8 cellular contexts compared by ENCODE assay signal in genomic region chr3:195543642-195544536, GRCh38. TPM values are rescaled to one million over a fixed set of nuclear protein-coding genes. Genes with fewer than 3 reads are reported as not detected.
A peak's percentile ranks its signal among the peaks of the same experiment; 100 is the strongest.
DNase-seq lines count a peak whose midpoint lies in the region; ATAC-seq and TF ChIP-seq lines count a peak whose summit lies in the region.

No MANE protein-coding gene starts in this region.

- H3K9me3 Mint-ChIP-seq in natural killer cell = no peaks in the 10 kb centered on the region

- no peaks in the 10 kb centered on the region for H3K27me3 Mint-ChIP-seq in natural killer cell (ENCODE audit: low read depth in 2 of 2)

- peak overlapping the region; percentile 83 for H2AFZ ChIP-seq in OCI-LY7 (ENCODE audit: low read length)

- H3K27ac Mint-ChIP-seq in natural killer cell = peak overlapping the region; percentile 94 to 95

- POLR2A ChIA-PET in OCI-LY7 (lab: Charles Lee) = interaction anchor here (0.6 to 4.3 kb wide), 10 partner anchors 8 to 1152 kb away, joined by 3 to 28 read pairs (median 4); partner anchors contain the start of gene XXYLT1

- H3K27me3 ChIP-seq in endocrine pancreas (ENCODE audit: control insufficient read depth, insufficient read depth, low read length) = no peaks in the 10 kb centered on the region

- ATAC-seq in natural killer cell (peak in 1 of 3 donors; percentile 4), GM19397 (IDR thresholded peaks at IDR 0.05; ENCODE audit: unreplicated experiment) (no peak)

- no peaks in the 10 kb centered on the region for H3K36me3 Mint-ChIP-seq in natural killer cell

- DNase-seq in activated CD8-positive, alpha-beta memory T cell treated with anti-CD3 and anti-CD28 coated beads, Interleukin-2, amount 50 U/mL, for 48 hours = peak; percentile 64
- no peak for DNase-seq in activated CD8-positive, alpha-beta memory T cell treated with anti-CD3 and anti-CD28 coated beads for 24 hours
- DNase-seq in OCI-LY7 (ENCODE audit: low spot score) = no peak
- DNase-seq in natural killer cell = no peak
- DNase-seq in germinal center (ENCODE audit: low spot score) = no peak
- no peak for DNase-seq in DMS114 treated with DMSO at 0.1 percent for 48 hours (lab: John Stamatoyannopoulos, UW; ENCODE audit: unreplicated experiment)

- H3K9me3 ChIP-seq in OCI-LY7 (ENCODE audit: low read length) (no peaks in the 10 kb centered on the region), endocrine pancreas (ENCODE audit: control insufficient read depth, low read length) (no peaks in the 10 kb centered on the region)

- peak overlapping the region; percentile 57 for H3K9ac ChIP-seq in endocrine pancreas (ENCODE audit: control insufficient read depth, insufficient read depth, low read length)

- no peak overlapping the region for H3K27ac ChIP-seq in OCI-LY7 (ENCODE audit: low read depth, low read length, poor library complexity, severe bottlenecking)

- TF ChIP-seq CTCF in OCI-LY7 (conservative IDR thresholded peaks at IDR 0.05; ENCODE audit: low read length) (no peak), natural killer cell (IDR thresholded peaks at IDR 0.05) (no peak)

- CTCF ChIA-PET in OCI-LY7 (lab: Charles Lee; ENCODE audit: unreplicated experiment) = interaction anchor here (0.6 kb wide), 2 partner anchors 194 to 775 kb away, joined by 7 read pairs; no protein-coding TSS in a partner anchor

- H3K79me2 ChIP-seq in OCI-LY7 (ENCODE audit: insufficient read depth, low read depth, low read length) = peaks cover 41% of the 10 kb centered on the region

- H3K36me3 ChIP-seq in OCI-LY7 (ENCODE audit: insufficient read depth, low read length) = peaks cover 11% of the 10 kb centered on the region; the same call in 1 of the 2 replicates
- H3K36me3 ChIP-seq in endocrine pancreas (ENCODE audit: control insufficient read depth, insufficient read depth, low read length) = no peaks in the 10 kb centered on the region

- peak overlapping the region; percentile 89 for H3K4me3 Mint-ChIP-seq in natural killer cell

- H3K4me1 Mint-ChIP-seq in natural killer cell = peaks cover 85 to 86% of the 10 kb centered on the region in 2 donors

- H3K4me1 ChIP-seq in OCI-LY7 (ENCODE audit: insufficient read depth, low read length, poor library complexity, severe bottlenecking) (peaks cover 49% of the 10 kb centered on the region), endocrine pancreas (ENCODE audit: control insufficient read depth, insufficient read depth, low read length) (peaks cover 2% of the 10 kb centered on the region)

- H3K4me2 ChIP-seq in OCI-LY7 (ENCODE audit: low read length) = peak overlapping the region; percentile 86

- intact Hi-C loops in OCI-LY7 (cut with micrococcal nuclease; ENCODE audit: unreplicated experiment) (loop anchor here (5.0 kb wide), 1 partner anchor 363 kb away; the partner anchor contains the start of gene TNK2), natural killer cell (cut with micrococcal nuclease) (loop anchor here (1.0 to 5.0 kb wide), 3 partner anchors 21 to 857 kb away; partner anchors contain the start of genes FAM43A and XXYLT1)

- no TSS peak for BruUV-seq in OCI-LY7 (replicated peaks; lab: Mats Ljungman, UMichigan)

- no peaks in the 10 kb centered on the region for H3K9me2 ChIP-seq in OCI-LY7 (ENCODE audit: insufficient read depth, low read length)

- peaks cover 13% of the 10 kb centered on the region; the same call in 1 of the 2 replicates for H4K20me1 ChIP-seq in OCI-LY7 (ENCODE audit: insufficient read depth, low read length)

- H3K4me3 ChIP-seq in OCI-LY7 (ENCODE audit: low read depth, low read length, poor library complexity, severe bottlenecking) (peak overlapping the region; percentile 89), endocrine pancreas (ENCODE audit: control insufficient read depth, insufficient read depth, low read length) (peak overlapping the region; percentile 66)

RNA-seq across cellular contexts. Expression of gene PPP1R2, which starts 0.8 kb away (rescaled TPM):
- total RNA-seq in OCI-LY7 (2014; rRNA removed; shearing (Covaris generic)) = 239 and 294 TPM in 2 replicates
- 86.5 and 91.9 TPM in 2 replicates for total RNA-seq in OCI-LY7 (2022)
- total RNA-seq in natural killer cell = 10 to 100 TPM; 89.8 to 97.3 (median 89.9) TPM

RNA-seq across cellular contexts. Expression of gene APOD, which starts 39.9 kb away (rescaled TPM):
- total RNA-seq in OCI-LY7 (2014; rRNA removed; shearing (Covaris generic)) = not detected in 2 replicates
- total RNA-seq in OCI-LY7 (2022) = not detected in 2 replicates
- total RNA-seq in natural killer cell = not detected
